ENCODE assay signal across 22 cellular contexts in the genomic region with DNA sequence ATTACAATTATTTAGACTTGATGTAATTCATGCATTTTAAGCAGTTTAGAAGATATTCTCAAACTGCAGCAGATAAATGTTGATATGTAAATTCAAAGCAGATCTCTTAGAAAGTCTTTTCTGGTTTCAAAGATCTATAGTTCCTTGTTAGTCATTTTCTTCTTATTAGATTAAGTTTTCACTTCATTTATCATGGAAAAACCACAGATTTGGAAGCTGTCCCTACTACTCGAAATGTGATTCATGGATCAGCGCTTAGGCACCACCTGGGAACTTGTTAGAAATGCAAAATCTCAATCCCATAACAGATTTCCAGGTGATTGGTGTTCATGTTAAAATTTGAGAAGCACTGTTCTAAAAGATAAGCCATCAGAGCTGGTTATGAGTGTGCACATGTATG.
"Had no signal": no experiment of that assay in that cellular context is flagged by ENCODE, and none has a peak within 500 bp of the region (broad histone marks: within the 10 kb centered on the region; RNA-seq: fewer than 3 reads in every experiment).

No MANE protein-coding gene starts in this region.

- DNase-seq: activated CD4-positive, alpha-beta memory T cell treated with anti-CD3 and anti-CD28 coated beads, Interleukin-2, amount 10 ng/mL, durations not matched to agents 7 days and 5 days; activated CD4-positive, alpha-beta T cell treated with anti-CD3 and anti-CD28 coated beads for 36 hours; activated CD4-positive, alpha-beta T cell treated with anti-CD3 and anti-CD28 coated beads, Interleukin-2, amount 50 U/mL, for 1 hour; activated naive CD4-positive, alpha-beta T cell treated with anti-CD3 and anti-CD28 coated beads, Interleukin-2, amount 50 U/mL, for 16 hours; activated naive CD8-positive, alpha-beta T cell treated with anti-CD3 and anti-CD28 coated beads, Interleukin-2, amount 10 ng/mL, durations not matched to agents 7 days and 5 days; activated T-cell treated with anti-CD3 and anti-CD28 coated beads for 4 hours; activated T-cell treated with anti-CD3 and anti-CD28 coated beads, Interleukin-2, amount 50 U/mL, for 72 hours; adrenal gland; aorta; cerebellar nuclear complex; IMR-90; Kasumi-1; KBM-7; NCI-H1048; NCI-H1417; NCI-H1930; NCI-H510A treated with DMSO at 0.1 percent for 48 hours; NCI-H69; PC-9; SIG-M5; T-helper 1 cell had no signal

- H3K4me3 ChIP-seq: adrenal gland, PC-9 had no signal

- H3K4me1 Mint-ChIP-seq: activated CD4-positive, alpha-beta memory T cell treated with anti-CD3 and anti-CD28 coated beads, Interleukin-2, amount 10 ng/mL, durations not matched to agents 7 days and 5 days; activated CD4-positive, alpha-beta T cell treated with anti-CD3 and anti-CD28 coated beads for 36 hours; activated naive CD8-positive, alpha-beta T cell treated with anti-CD3 and anti-CD28 coated beads, Interleukin-2, amount 10 ng/mL, durations not matched to agents 7 days and 5 days had no signal

- H3K27me3 ChIP-seq: adrenal gland had no signal

- H3K9me3 ChIP-seq: adrenal gland had no signal

- H3K4me1 ChIP-seq: adrenal gland had no signal

- H3K36me3 ChIP-seq: adrenal gland had no signal

- H3K27ac ChIP-seq: adrenal gland, PC-9, VCaP had no signal

- H3K4me3 Mint-ChIP-seq: activated CD4-positive, alpha-beta memory T cell treated with anti-CD3 and anti-CD28 coated beads, Interleukin-2, amount 10 ng/mL, durations not matched to agents 7 days and 5 days; activated CD4-positive, alpha-beta T cell treated with anti-CD3 and anti-CD28 coated beads for 36 hours; activated naive CD8-positive, alpha-beta T cell treated with anti-CD3 and anti-CD28 coated beads, Interleukin-2, amount 10 ng/mL, durations not matched to agents 7 days and 5 days; activated T-cell treated with anti-CD3 and anti-CD28 coated beads, Interleukin-2, amount 50 U/mL, for 72 hours had no signal

- H3K36me3 Mint-ChIP-seq: activated naive CD8-positive, alpha-beta T cell treated with anti-CD3 and anti-CD28 coated beads, Interleukin-2, amount 10 ng/mL, durations not matched to agents 7 days and 5 days had no signal

- H3K27ac Mint-ChIP-seq: activated CD4-positive, alpha-beta memory T cell treated with anti-CD3 and anti-CD28 coated beads, Interleukin-2, amount 10 ng/mL, durations not matched to agents 7 days and 5 days; activated CD4-positive, alpha-beta T cell treated with anti-CD3 and anti-CD28 coated beads for 36 hours; activated naive CD8-positive, alpha-beta T cell treated with anti-CD3 and anti-CD28 coated beads, Interleukin-2, amount 10 ng/mL, durations not matched to agents 7 days and 5 days; activated T-cell treated with anti-CD3 and anti-CD28 coated beads, Interleukin-2, amount 50 U/mL, for 72 hours had no signal

- ATAC-seq: activated CD4-positive, alpha-beta T cell treated with anti-CD3 and anti-CD28 coated beads for 36 hours; activated T-cell treated with anti-CD3 and anti-CD28 coated beads, Interleukin-2, amount 50 U/mL, for 72 hours had no signal

- H3K27me3 Mint-ChIP-seq: activated CD4-positive, alpha-beta memory T cell treated with anti-CD3 and anti-CD28 coated beads, Interleukin-2, amount 10 ng/mL, durations not matched to agents 7 days and 5 days; activated CD4-positive, alpha-beta T cell treated with anti-CD3 and anti-CD28 coated beads for 36 hours; activated naive CD8-positive, alpha-beta T cell treated with anti-CD3 and anti-CD28 coated beads, Interleukin-2, amount 10 ng/mL, durations not matched to agents 7 days and 5 days had no signal
